ENCODE assay signal across 1 cellular context in the genomic region with DNA sequence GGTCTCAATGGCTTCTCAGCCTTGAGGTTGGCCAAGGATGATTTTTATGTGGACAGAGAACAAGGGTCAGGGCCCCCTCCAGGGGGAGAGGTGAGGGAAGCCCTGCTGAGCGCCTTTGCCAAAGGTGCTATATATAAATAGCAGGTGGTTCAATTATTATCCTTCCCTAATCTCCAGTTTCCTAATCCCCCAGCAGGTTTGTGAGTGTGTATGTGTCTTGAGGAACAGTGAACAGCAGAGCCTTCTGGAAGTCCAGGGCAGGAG.
TF ChIP-seq lines count a peak whose summit lies in the region.

No MANE protein-coding gene starts in this region.

TF ChIP-seq in SK-N-SH, 30 proteins besides CTCF, POLR2A, EP300 and RAD21 (continued from another document):
- TF ChIP-seq SMC3 (IDR thresholded peaks at IDR 0.05; ENCODE audit: low read depth, low read length) (no peak), FOSL2 (IDR thresholded peaks at IDR 0.05; ENCODE audit: borderline replicate concordance, low read depth) (no peak), CHD2 (IDR thresholded peaks at IDR 0.05; ENCODE audit: low read length, partially characterized antibody) (no peak), RFX5 (IDR thresholded peaks at IDR 0.05; ENCODE audit: low read length) (no peak), GABPA (IDR thresholded peaks at IDR 0.05; ENCODE audit: low read depth) (no peak), TCF12 (IDR thresholded peaks at IDR 0.05) (no peak), RXRA (IDR thresholded peaks at IDR 0.05; ENCODE audit: borderline replicate concordance, low read depth) (no peak), REST (IDR thresholded peaks at IDR 0.05; ENCODE audit: low read depth, low read length) (no peak)
- TF ChIP-seq, protein P1, sequence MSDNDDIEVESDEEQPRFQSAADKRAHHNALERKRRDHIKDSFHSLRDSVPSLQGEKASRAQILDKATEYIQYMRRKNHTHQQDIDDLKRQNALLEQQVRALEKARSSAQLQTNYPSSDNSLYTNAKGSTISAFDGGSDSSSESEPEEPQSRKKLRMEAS (IDR thresholded peaks at IDR 0.05; ENCODE audit: low read depth), result no peak
- TF ChIP-seq, protein P2, sequence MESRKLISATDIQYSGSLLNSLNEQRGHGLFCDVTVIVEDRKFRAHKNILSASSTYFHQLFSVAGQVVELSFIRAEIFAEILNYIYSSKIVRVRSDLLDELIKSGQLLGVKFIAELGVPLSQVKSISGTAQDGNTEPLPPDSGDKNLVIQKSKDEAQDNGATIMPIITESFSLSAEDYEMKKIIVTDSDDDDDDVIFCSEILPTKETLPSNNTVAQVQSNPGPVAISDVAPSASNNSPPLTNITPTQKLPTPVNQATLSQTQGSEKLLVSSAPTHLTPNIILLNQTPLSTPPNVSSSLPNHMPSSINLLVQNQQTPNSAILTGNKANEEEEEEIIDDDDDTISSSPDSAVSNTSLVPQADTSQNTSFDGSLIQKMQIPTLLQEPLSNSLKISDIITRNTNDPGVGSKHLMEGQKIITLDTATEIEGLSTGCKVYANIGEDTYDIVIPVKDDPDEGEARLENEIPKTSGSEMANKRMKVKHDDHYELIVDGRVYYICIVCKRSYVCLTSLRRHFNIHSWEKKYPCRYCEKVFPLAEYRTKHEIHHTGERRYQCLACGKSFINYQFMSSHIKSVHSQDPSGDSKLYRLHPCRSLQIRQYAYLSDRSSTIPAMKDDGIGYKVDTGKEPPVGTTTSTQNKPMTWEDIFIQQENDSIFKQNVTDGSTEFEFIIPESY (IDR thresholded peaks at IDR 0.05; ENCODE audit: borderline replicate concordance, low read depth), result no peak
- TF ChIP-seq, protein P3, sequence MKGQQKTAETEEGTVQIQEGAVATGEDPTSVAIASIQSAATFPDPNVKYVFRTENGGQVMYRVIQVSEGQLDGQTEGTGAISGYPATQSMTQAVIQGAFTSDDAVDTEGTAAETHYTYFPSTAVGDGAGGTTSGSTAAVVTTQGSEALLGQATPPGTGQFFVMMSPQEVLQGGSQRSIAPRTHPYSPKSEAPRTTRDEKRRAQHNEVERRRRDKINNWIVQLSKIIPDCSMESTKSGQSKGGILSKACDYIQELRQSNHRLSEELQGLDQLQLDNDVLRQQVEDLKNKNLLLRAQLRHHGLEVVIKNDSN (IDR thresholded peaks at IDR 0.05; ENCODE audit: borderline replicate concordance, low read depth), result no peak
TF ChIP-seq in SK-N-SH: peak in this region for 0.
